Comparison of ENCODE assay signal across 16 cellular contexts in the genomic region with DNA sequence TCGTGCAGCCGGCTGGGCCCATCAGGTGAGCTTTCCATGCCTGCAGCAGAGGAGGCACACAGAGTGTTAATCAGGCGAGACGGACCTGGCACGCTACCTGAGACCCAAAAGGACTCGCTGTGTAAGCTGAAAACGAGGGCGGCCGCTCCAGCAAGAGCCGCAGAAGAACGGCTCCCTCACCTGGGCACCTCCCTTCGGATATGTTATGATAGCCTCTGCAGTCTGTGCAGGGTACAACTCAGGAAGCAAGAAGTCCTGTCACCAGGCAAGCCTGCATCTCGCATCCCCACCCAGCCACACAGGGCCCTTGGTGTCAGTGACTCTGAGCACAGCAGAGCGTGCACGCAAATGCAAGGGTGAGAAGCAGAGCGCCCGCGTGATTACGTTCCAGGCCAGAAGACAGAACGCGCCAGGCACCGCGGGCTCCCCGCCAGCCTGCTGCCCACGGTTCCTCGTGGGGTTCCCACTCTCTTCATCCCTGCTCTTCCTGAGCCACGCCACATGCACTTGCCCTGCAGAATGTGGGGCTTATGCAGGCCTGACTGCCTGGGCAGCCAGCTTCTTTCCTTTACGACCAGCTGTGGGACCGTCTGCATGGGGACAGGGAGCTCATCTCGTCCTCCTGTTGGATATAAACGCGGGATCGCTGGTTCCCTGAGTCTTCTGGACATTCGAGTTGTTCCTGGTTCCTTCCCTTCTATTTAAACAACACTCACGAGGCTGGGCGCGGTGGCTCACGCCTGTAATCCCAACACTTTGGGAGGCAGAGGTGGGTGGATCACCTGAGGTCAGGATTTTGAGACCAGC. TPM values are rescaled to one million over a fixed set of nuclear protein-coding genes. Genes with fewer than 3 reads are reported as not detected.
DNase-seq lines count a peak whose midpoint lies in the region; ATAC-seq, FAIRE-seq and TF ChIP-seq lines count a peak whose summit lies in the region.
"Had no signal": no experiment of that assay in that cellular context is flagged by ENCODE, and none has a peak within 500 bp of the region (broad histone marks: within the 10 kb centered on the region; RNA-seq: fewer than 3 reads in every experiment).

No MANE protein-coding gene starts in this region.

- no TSS peak for BruUV-seq in K562 (replicated peaks; lab: Mats Ljungman, UMichigan)
- BruUV-seq in PC-3 (replicated peaks; lab: Mats Ljungman, UMichigan): no TSS peak

- WGBS in K562 (ENCODE audit: insufficient coverage, low coverage, missing lambda C conversion rate): 83% methylated on average over 38 of the region's 38 CpGs
- WGBS in thyroid gland, 2 donors: 86 to 89% methylated on average over 38 of the region's 38 CpGs

- no peaks in the 10 kb centered on the region for H3K9me3 ChIP-seq in K562 (replicated peaks; ENCODE audit: control insufficient read depth, insufficient read depth, low read depth, low read length)
- no peaks in the 10 kb centered on the region for H3K9me3 ChIP-seq in lower lobe of right lung
- no peaks in the 10 kb centered on the region for H3K9me3 ChIP-seq in thyroid gland
- no peaks in the 10 kb centered on the region for H3K9me3 ChIP-seq in PC-3 (ENCODE audit: low read length)
- H3K9me3 ChIP-seq: BE2C had no signal

- no peaks in the 10 kb centered on the region for H3F3A ChIP-seq in PC-3 (ENCODE audit: low read length, unreplicated experiment)

- in situ Hi-C loops in K562 (cut with MboI): no loop called here

- no peak for TF ChIP-seq RAD21 in K562 (CRISPR knock-in tag; conservative IDR thresholded peaks at IDR 0.05 in 1 of 2, IDR thresholded peaks at IDR 0.05 in 1 of 2)

- CTCF ChIA-PET in K562 (lab: Yijun Ruan, JAX; ENCODE audit: low intra/inter-chr PET ratio) (no interaction called here), PC-3 (lab: Charles Lee) (no interaction called here)

- H3K27ac ChIP-seq in K562 (ENCODE audit: extremely low read depth, low read depth, low read length) (no peak overlapping the region), lower lobe of right lung (no peak overlapping the region), thyroid gland (no peak overlapping the region), PC-3 (ENCODE audit: low read length) (no peak overlapping the region)
- H3K27ac ChIP-seq: C4-2B had no signal

- H2AFZ ChIP-seq in K562 (ENCODE audit: low read depth, low read length): no peak overlapping the region
- H2AFZ ChIP-seq in PC-3 (ENCODE audit: low read length): no peak overlapping the region
- H2AFZ ChIP-seq: GM23338 had no signal

- H3K27me3 ChIP-seq in K562 (ENCODE audit: control insufficient read depth in 2 of 2, insufficient read depth in 2 of 2, low read length in 2 of 2) (no peaks in the 10 kb centered on the region), lower lobe of right lung (ENCODE audit: low read depth) (no peaks in the 10 kb centered on the region), thyroid gland (no peaks in the 10 kb centered on the region), PC-3 (ENCODE audit: low read length) (no peaks in the 10 kb centered on the region)
- H3K27me3 ChIP-seq: BE2C had no signal

- H3K4me1 ChIP-seq in K562 (replicated peaks in 1 of 2; ENCODE audit: control insufficient read depth in 2 of 2, insufficient read depth in 2 of 2, low read length in 2 of 2) (peaks cover 0 to 21% of the 10 kb centered on the region in 2 experiments; a peak in 1 of 5 replicates), lower lobe of right lung (no peaks in the 10 kb centered on the region), thyroid gland (no peaks in the 10 kb centered on the region), PC-3 (ENCODE audit: insufficient read depth, low read length) (no peaks in the 10 kb centered on the region)

- peak overlapping the region in 1 of 2 experiments; percentile 32; a peak in 1 of 4 replicates for H3K9ac ChIP-seq in K562 (ENCODE audit: insufficient read depth in 1 of 2, low read depth in 2 of 2, low read length in 2 of 2)
- H3K9ac ChIP-seq in PC-3 (ENCODE audit: low read length): no peak overlapping the region

- TF ChIP-seq CTCF in K562 (IDR thresholded peaks at IDR 0.05 in 2 of 3, conservative IDR thresholded peaks at IDR 0.05 in 1 of 3; ENCODE audit: insufficient read depth in 2 of 3, low read depth in 1 of 3, low read length in 3 of 3): no peak
- no peak for TF ChIP-seq CTCF in lower lobe of right lung (IDR thresholded peaks at IDR 0.05)
- no peak for TF ChIP-seq CTCF in thyroid gland (IDR thresholded peaks at IDR 0.05)
- no peak for TF ChIP-seq CTCF in PC-3 (conservative IDR thresholded peaks at IDR 0.05; ENCODE audit: low read depth, low read length)

- no peak for ATAC-seq in K562
- ATAC-seq in lower lobe of right lung: no peak
- ATAC-seq in PC-3: no peak

- peak; percentile 75 for DNase-seq in DMS79 treated with DMSO at 0.1 percent for 48 hours (lab: John Stamatoyannopoulos, UW)
- DNase-seq in K562 (ENCODE audit: extremely low read depth in 1 of 4, low spot score in 3 of 4): no peak
- DNase-seq in lower lobe of right lung: peak; percentile 42
- DNase-seq in thyroid gland: peak; percentile 49 to 55
- DNase-seq in COR-L47 (lab: John Stamatoyannopoulos, UW): no peak
- DNase-seq in effector CD8-positive, alpha-beta T cell (lab: John Stamatoyannopoulos, UW): no peak
- no peak for DNase-seq in 8988T
- no peak for DNase-seq in PC-3
- DNase-seq: BE2C; CD4-positive, alpha-beta memory T cell; H7 had no signal

- H3K4me2 ChIP-seq in K562 (ENCODE audit: insufficient read depth, low read length): no peak overlapping the region
- no peak overlapping the region for H3K4me2 ChIP-seq in PC-3 (ENCODE audit: low read length)
- H3K4me2 ChIP-seq: GM23338 had no signal

- H3K9me2 ChIP-seq in PC-3 (replicated peaks; ENCODE audit: low read length): no peaks in the 10 kb centered on the region

- no peaks in the 10 kb centered on the region for H3K9me1 ChIP-seq in K562 (ENCODE audit: control insufficient read depth, insufficient read depth, low read length)

- no peaks in the 10 kb centered on the region for H3K79me2 ChIP-seq in K562 (ENCODE audit: control insufficient read depth, insufficient read depth, low read length)
- H3K79me2 ChIP-seq in PC-3 (ENCODE audit: low read length): no peaks in the 10 kb centered on the region

- peaks cover 25% of the 10 kb centered on the region; the same call in 2 of the 3 replicates for H3K36me3 ChIP-seq in K562 (ENCODE audit: control insufficient read depth, insufficient read depth, low read length)
- peaks cover 56% of the 10 kb centered on the region for H3K36me3 ChIP-seq in lower lobe of right lung
- peaks cover 14 to 33% of the 10 kb centered on the region in 2 donors for H3K36me3 ChIP-seq in thyroid gland
- peaks cover 3% of the 10 kb centered on the region; the same call in 1 of the 2 replicates for H3K36me3 ChIP-seq in PC-3 (ENCODE audit: low read depth, low read length)
- H3K36me3 ChIP-seq: BE2C had no signal

- no peak for TF ChIP-seq EP300 in K562 (IDR thresholded peaks at IDR 0.05; ENCODE audit: low read length)

- POLR2A ChIA-PET in K562 (lab: Yijun Ruan, JAX): interaction anchor here (0.7 to 1.9 kb wide), 2 partner anchors 13 to 23 kb away, joined by 3 to 8 read pairs; no protein-coding TSS in a partner anchor
- POLR2A ChIA-PET in PC-3 (lab: Charles Lee; ENCODE audit: unreplicated experiment): no interaction called here

- FAIRE-seq in K562 (lab: Jason Lieb, UNC): no peak
- FAIRE-seq: GM12891 had no signal

- no peak overlapping the region for H3K4me3 ChIP-seq in K562
- no peak overlapping the region for H3K4me3 ChIP-seq in lower lobe of right lung
- no peak overlapping the region for H3K4me3 ChIP-seq in thyroid gland (replicated peaks in 1 of 3)
- H3K4me3 ChIP-seq in PC-3 (ENCODE audit: low read length): no peak overlapping the region
- H3K4me3 ChIP-seq: GM23338 had no signal

- intact Hi-C loops in K562 (cut with micrococcal nuclease) (no loop called here), lower lobe of right lung (cut with DNase I) (no loop called here), thyroid gland (cut with DNase I) (no loop called here), PC-3 (cut with micrococcal nuclease) (no loop called here)

- H4K20me1 ChIP-seq in K562 (replicated peaks; ENCODE audit: control insufficient read depth, insufficient read depth, low read length) (no peaks in the 10 kb centered on the region), PC-3 (ENCODE audit: low read length) (no peaks in the 10 kb centered on the region)

- TF ChIP-seq POLR2A in K562 (conservative IDR thresholded peaks at IDR 0.05) (no peak), thyroid gland (IDR thresholded peaks at IDR 0.05) (no peak)

RNA-seq across cellular contexts. Expression of gene LRRC47, which starts 20.2 kb away (rescaled TPM):
- 34.3 and 41.1 TPM in 2 replicates for total RNA-seq in K562 (2011; cell fraction: chromatin; rRNA removed; ENCODE audit: low replicate concordance)
- 26.5 and 28.3 TPM in 2 replicates for total RNA-seq in K562 (2011; cell fraction: nucleolus; rRNA removed)
- 21.3 and 26.0 TPM in 2 replicates for total RNA-seq in K562 (2011; cell fraction: nucleoplasm; rRNA removed)
- total RNA-seq in K562 (2014; rRNA removed): 44.3 and 45.5 TPM in 2 replicates
- 40.8 and 43.7 TPM in 2 replicates for total RNA-seq in K562 (2014; rRNA removed; fragmentation: Illumina TruSeq; extraction: Trizol)
- total RNA-seq in K562 (2015; rRNA removed; fragmentation: Illumina TruSeq; extraction: Trizol): 33.5 and 35.1 TPM in 2 replicates
- 68.0 and 68.5 TPM in 2 replicates for total RNA-seq in K562 (2021)
- 34.2 and 45.2 TPM in 2 replicates for polyA plus RNA-seq in K562 (2011; rRNA removed)
- polyA plus RNA-seq in K562 (2011; cell fraction: cytosol; rRNA removed): 20.3 and 23.8 TPM in 2 replicates
- 24.3 and 29.5 TPM in 2 replicates for polyA plus RNA-seq in K562 (2011; cell fraction: nucleus; rRNA removed)
- polyA plus RNA-seq in K562 (2012): 29.3 and 57.5 TPM in 2 replicates
- 36.6 and 48.7 TPM in 2 replicates for polyA plus RNA-seq in K562 (2014; fragmentation: Illumina TruSeq; extraction: Trizol)
- polyA plus RNA-seq in K562 (2014; fragmentation: Nextera tagmentation; extraction: Ambion mirVana): 1 to 10 TPM; 4.6 to 5.3 TPM
- polyA plus RNA-seq in K562 (2014; rRNA removed): 30.6 and 35.9 TPM in 2 replicates
- polyA minus RNA-seq in K562 (2011; rRNA and poly(A)+ RNA removed): 22.8 and 40.7 TPM in 2 replicates
- 12.9 and 21.0 TPM in 2 replicates for polyA minus RNA-seq in K562 (2011; cell fraction: cytosol; rRNA and poly(A)+ RNA removed)
- polyA minus RNA-seq in K562 (2011; cell fraction: nucleus; rRNA and poly(A)+ RNA removed): 8.6 and 10.7 TPM in 2 replicates
- total RNA-seq in lower lobe of right lung: 34.4 TPM
- total RNA-seq in thyroid gland: 10 to 100 TPM; 38.7 to 45.2 (median 43.7) TPM
- 77.4 and 102 TPM in 2 replicates for total RNA-seq in PC-3 (2014; rRNA removed)

RNA-seq across cellular contexts. Expression of gene CEP104, which starts 40.5 kb away (rescaled TPM):
- total RNA-seq in K562 (2011; cell fraction: chromatin; rRNA removed; ENCODE audit: low replicate concordance): 114 and 157 TPM in 2 replicates
- 43.7 and 47.9 TPM in 2 replicates for total RNA-seq in K562 (2011; cell fraction: nucleolus; rRNA removed)
- total RNA-seq in K562 (2011; cell fraction: nucleoplasm; rRNA removed): 54.4 and 64.5 TPM in 2 replicates
- total RNA-seq in K562 (2014; rRNA removed) (42.7 and 54.9 TPM in 2 replicates), K562 (2014; rRNA removed; fragmentation: Illumina TruSeq; extraction: Trizol) (22.3 and 31.9 TPM in 2 replicates), K562 (2015; rRNA removed; fragmentation: Illumina TruSeq; extraction: Trizol) (23.7 and 25.0 TPM in 2 replicates), K562 (2021) (63.4 and 77.7 TPM in 2 replicates), lower lobe of right lung (53.9 TPM), thyroid gland (10 to 100 TPM; 26.0 to 41.6 (median 30.8) TPM), PC-3 (2014; rRNA removed) (60.9 and 64.1 TPM in 2 replicates)
- polyA plus RNA-seq in K562 (2011; rRNA removed) (42.6 and 45.1 TPM in 2 replicates), K562 (2014; fragmentation: Illumina TruSeq; extraction: Trizol) (44.1 and 53.6 TPM in 2 replicates), K562 (2014; fragmentation: Nextera tagmentation; extraction: Ambion mirVana) (10 to 100 TPM; 11.2 to 13.4 TPM), K562 (2014; rRNA removed) (30.4 and 43.1 TPM in 2 replicates)
- polyA plus RNA-seq in K562 (2011; cell fraction: cytosol; rRNA removed): 27.4 and 28.4 TPM in 2 replicates
- 66.0 and 75.9 TPM in 2 replicates for polyA plus RNA-seq in K562 (2011; cell fraction: nucleus; rRNA removed)
- 27.8 and 44.0 TPM in 2 replicates for polyA plus RNA-seq in K562 (2012)
- 59.0 and 86.7 TPM in 2 replicates for polyA minus RNA-seq in K562 (2011; rRNA and poly(A)+ RNA removed)
- polyA minus RNA-seq in K562 (2011; cell fraction: cytosol; rRNA and poly(A)+ RNA removed): 31.8 and 39.8 TPM in 2 replicates
- polyA minus RNA-seq in K562 (2011; cell fraction: nucleus; rRNA and poly(A)+ RNA removed): 19.0 and 44.4 TPM in 2 replicates

RNA-seq across cellular contexts. Expression of gene DFFB, which starts 40.7 kb away (rescaled TPM):
- 23.2 and 32.8 TPM in 2 replicates for total RNA-seq in K562 (2011; cell fraction: chromatin; rRNA removed; ENCODE audit: low replicate concordance)
- total RNA-seq in K562 (2011; cell fraction: nucleolus; rRNA removed): 22.2 and 24.7 TPM in 2 replicates
- 20.0 and 24.7 TPM in 2 replicates for total RNA-seq in K562 (2011; cell fraction: nucleoplasm; rRNA removed)
- total RNA-seq in K562 (2014; rRNA removed) (10.0 and 15.1 TPM in 2 replicates), K562 (2014; rRNA removed; fragmentation: Illumina TruSeq; extraction: Trizol) (8.3 and 11.2 TPM in 2 replicates), K562 (2015; rRNA removed; fragmentation: Illumina TruSeq; extraction: Trizol) (11.4 and 11.5 TPM in 2 replicates), K562 (2021) (12.7 and 15.0 TPM in 2 replicates), lower lobe of right lung (10.6 TPM), thyroid gland (1 to 10 TPM; 5.1 to 8.6 (median 6.8) TPM), PC-3 (2014; rRNA removed) (17.1 and 19.6 TPM in 2 replicates)
- polyA plus RNA-seq in K562 (2011; rRNA removed) (13.5 and 14.3 TPM in 2 replicates), K562 (2014; fragmentation: Illumina TruSeq; extraction: Trizol) (10.9 and 12.7 TPM in 2 replicates), K562 (2014; fragmentation: Nextera tagmentation; extraction: Ambion mirVana) (1 to 10 TPM; 2.3 to 6.6 TPM), K562 (2014; rRNA removed) (15.8 and 20.0 TPM in 2 replicates)
- 15.9 and 16.9 TPM in 2 replicates for polyA plus RNA-seq in K562 (2011; cell fraction: cytosol; rRNA removed)
- 15.5 and 18.3 TPM in 2 replicates for polyA plus RNA-seq in K562 (2011; cell fraction: nucleus; rRNA removed)
- polyA plus RNA-seq in K562 (2012): 6.4 and 8.6 TPM in 2 replicates
- 7.4 and 7.7 TPM in 2 replicates for polyA minus RNA-seq in K562 (2011; rRNA and poly(A)+ RNA removed)
- 6.8 and 12.6 TPM in 2 replicates for polyA minus RNA-seq in K562 (2011; cell fraction: cytosol; rRNA and poly(A)+ RNA removed)
- 8.2 and 10.7 TPM in 2 replicates for polyA minus RNA-seq in K562 (2011; cell fraction: nucleus; rRNA and poly(A)+ RNA removed)

RNA-seq across cellular contexts. Expression of gene SMIM1, which starts 44.0 kb away (rescaled TPM):
- total RNA-seq in K562 (2011; cell fraction: chromatin; rRNA removed; ENCODE audit: low replicate concordance): 5.3 and 30.5 TPM in 2 replicates
- total RNA-seq in K562 (2011; cell fraction: nucleolus; rRNA removed): 40.4 and 40.7 TPM in 2 replicates
- total RNA-seq in K562 (2011; cell fraction: nucleoplasm; rRNA removed): 9.1 and 19.0 TPM in 2 replicates
- total RNA-seq in K562 (2014; rRNA removed) (85.6 and 123 TPM in 2 replicates), K562 (2014; rRNA removed; fragmentation: Illumina TruSeq; extraction: Trizol) (1.8 and 2.3 TPM in 2 replicates), K562 (2015; rRNA removed; fragmentation: Illumina TruSeq; extraction: Trizol) (31.5 and 44.3 TPM in 2 replicates), K562 (2021) (125 and 150 TPM in 2 replicates), lower lobe of right lung (8.5 TPM), thyroid gland (10 to 100 TPM in 1 of 4 donors, 1 to 10 TPM in 3; 8.6 to 20.2 (median 9.7) TPM), PC-3 (2014; rRNA removed) (10.8 and 14.3 TPM in 2 replicates)
- polyA plus RNA-seq in K562 (2011; rRNA removed) (9.2 and 18.1 TPM in 2 replicates), K562 (2014; fragmentation: Illumina TruSeq; extraction: Trizol) (5.0 and 24.5 TPM in 2 replicates), K562 (2014; fragmentation: Nextera tagmentation; extraction: Ambion mirVana) (10 to 100 TPM; 11.1 to 24.3 TPM), K562 (2014; rRNA removed) (60.6 and 93.3 TPM in 2 replicates)
- polyA plus RNA-seq in K562 (2011; cell fraction: cytosol; rRNA removed): 36.5 and 175 TPM in 2 replicates
- 13.1 and 20.5 TPM in 2 replicates for polyA plus RNA-seq in K562 (2011; cell fraction: nucleus; rRNA removed)
- 41.4 and 55.0 TPM in 2 replicates for polyA plus RNA-seq in K562 (2012)
- polyA minus RNA-seq in K562 (2011; rRNA and poly(A)+ RNA removed): 1.9 and 3.0 TPM in 2 replicates
- 41.1 and 43.1 TPM in 2 replicates for polyA minus RNA-seq in K562 (2011; cell fraction: cytosol; rRNA and poly(A)+ RNA removed)
- 43.8 and 48.5 TPM in 2 replicates for polyA minus RNA-seq in K562 (2011; cell fraction: nucleus; rRNA and poly(A)+ RNA removed)
- total RNA-seq: A172, Daoy had no signal

Comparison
In these comparisons a context has a peak if more than half of its experiments do, and no peak if none do; other contexts are left out.
1. DNase-seq: peak in DMS79 treated with DMSO at 0.1 percent for 48 hours (single experiment), lower lobe of right lung (single experiment) and thyroid gland (2 of 2); none in K562 (0 of 4), COR-L47 (single experiment), effector CD8-positive, alpha-beta T cell (single experiment), 8988T (single experiment) and PC-3 (single experiment).